Comparison of ENCODE assay signal across 15 cellular contexts in genomic region chr7:79268730-79269129, GRCh38.
DNase-seq lines count a peak whose midpoint lies in the region; ATAC-seq and TF ChIP-seq lines count a peak whose summit lies in the region.
"Had no signal": no experiment of that assay in that cellular context is flagged by ENCODE, and none has a peak within 500 bp of the region (broad histone marks: within the 10 kb centered on the region; RNA-seq: fewer than 3 reads in every experiment).

No MANE protein-coding gene starts in this region.

- H3K27ac Mint-ChIP-seq in GM23338, result no peak overlapping the region
- no peak overlapping the region for H3K27ac Mint-ChIP-seq in T-helper 17 cell
- H3K27ac Mint-ChIP-seq: CD8-positive, alpha-beta memory T cell; T-cell had no signal

- no peak overlapping the region for H3K9ac ChIP-seq in fibroblast of lung (ENCODE audit: insufficient read depth, low read length)

- no peaks in the 10 kb centered on the region for H3F3A ChIP-seq in GM23338 (replicated peaks; ENCODE audit: low read depth)

- no peak for DNase-seq in GM23338 (ENCODE audit: low spot score)
- DNase-seq in HAP-1 (ENCODE audit: low spot score in 2 of 2), result peak; percentile 14 to 37
- DNase-seq in NCI-H748 (lab: John Stamatoyannopoulos, UW; ENCODE audit: unreplicated experiment), result peak; percentile 98
- no peak for DNase-seq in fibroblast of lung (ENCODE audit: low read depth in 2 of 2)
- DNase-seq in T-helper 17 cell, result no peak
- no peak for DNase-seq in COLO668 (lab: John Stamatoyannopoulos, UW; ENCODE audit: unreplicated experiment)
- DNase-seq: CD8-positive, alpha-beta memory T cell; KG1; NCI-H1092; NCI-H2029 treated with DMSO at 0.1 percent for 48 hours; NCI-H510A; T-cell had no signal

- H3K4me2 ChIP-seq in GM23338 (no peak overlapping the region), fibroblast of lung (ENCODE audit: extremely low read depth, insufficient read depth, low read length) (no peak overlapping the region)

- no peaks in the 10 kb centered on the region for H3K4me1 ChIP-seq in GM23338 (ENCODE audit: insufficient read depth)
- H3K4me1 ChIP-seq in HAP-1, result peaks cover 6% of the 10 kb centered on the region
- no peaks in the 10 kb centered on the region for H3K4me1 ChIP-seq in fibroblast of lung (ENCODE audit: control insufficient read depth, extremely low read depth, insufficient read depth, low read length)

- H3K9me3 ChIP-seq in HAP-1, result no peaks in the 10 kb centered on the region
- no peaks in the 10 kb centered on the region for H3K9me3 ChIP-seq in fibroblast of lung (ENCODE audit: control insufficient read depth, insufficient read depth, low read depth, low read length)
- no peaks in the 10 kb centered on the region for H3K9me3 ChIP-seq in T-helper 17 cell (ENCODE audit: control insufficient read depth, low read length, poor library complexity, severe bottlenecking)

- H3K27me3 Mint-ChIP-seq in GM23338 (ENCODE audit: insufficient read depth, low read depth, poor library complexity) (no peaks in the 10 kb centered on the region), T-helper 17 cell (no peaks in the 10 kb centered on the region)

- H3K27ac ChIP-seq in GM23338 (ENCODE audit: low read depth) (no peak overlapping the region), fibroblast of lung (ENCODE audit: insufficient read depth, low read length) (no peak overlapping the region)
- H3K27ac ChIP-seq: SK-N-MC had no signal

- H3K4me1 Mint-ChIP-seq in GM23338 (peaks cover 5% of the 10 kb centered on the region; the same call in 1 of the 3 replicates), T-helper 17 cell (no peaks in the 10 kb centered on the region)
- H3K4me1 Mint-ChIP-seq: CD8-positive, alpha-beta memory T cell; T-cell had no signal

- H3K4me3 Mint-ChIP-seq in GM23338 (no peak overlapping the region), T-helper 17 cell (no peak overlapping the region)
- H3K4me3 Mint-ChIP-seq: T-cell had no signal

- H3K36me3 ChIP-seq in GM23338 (ENCODE audit: insufficient read depth), result no peaks in the 10 kb centered on the region
- H3K36me3 ChIP-seq in HAP-1 (replicated peaks), result no peaks in the 10 kb centered on the region
- H3K36me3 ChIP-seq in fibroblast of lung (ENCODE audit: control insufficient read depth, insufficient read depth, low read length), result no peaks in the 10 kb centered on the region

- H2AFZ ChIP-seq in GM23338, result peak overlapping the region; percentile 2; the same call in 1 of the 2 replicates
- H2AFZ ChIP-seq in fibroblast of lung (ENCODE audit: low read length), result peak overlapping the region; percentile 19

- no peaks in the 10 kb centered on the region for H3K9me2 ChIP-seq in GM23338 (ENCODE audit: insufficient read depth)

- H4K20me1 ChIP-seq in GM23338 (replicated peaks; ENCODE audit: insufficient read depth), result no peaks in the 10 kb centered on the region
- H4K20me1 ChIP-seq in fibroblast of lung (ENCODE audit: control insufficient read depth, extremely low read depth, insufficient read depth, low read length), result no peaks in the 10 kb centered on the region

- H3K27me3 ChIP-seq in GM23338 (ENCODE audit: insufficient read depth) (no peaks in the 10 kb centered on the region), HAP-1 (ENCODE audit: low read depth) (no peaks in the 10 kb centered on the region), fibroblast of lung (ENCODE audit: control insufficient read depth, insufficient read depth, low read length) (no peaks in the 10 kb centered on the region)

- no peaks in the 10 kb centered on the region for H3K9me3 Mint-ChIP-seq in GM23338

- H3K79me2 ChIP-seq in GM23338 (replicated peaks; ENCODE audit: insufficient read depth) (no peaks in the 10 kb centered on the region), fibroblast of lung (ENCODE audit: control insufficient read depth, insufficient read depth, low read length) (no peaks in the 10 kb centered on the region)

- TF ChIP-seq CTCF in GM23338 (conservative IDR thresholded peaks at IDR 0.05; ENCODE audit: low read depth in 2 of 2) (peak in 1 of 2 experiments; percentile 31; a peak in 2 of 4 replicates), fibroblast of lung (conservative IDR thresholded peaks at IDR 0.05 in 1 of 2, IDR thresholded peaks at IDR 0.05 in 1 of 2; ENCODE audit: low read depth in 1 of 2, low read length in 2 of 2) (no peak)

- H3K36me3 Mint-ChIP-seq in GM23338 (ENCODE audit: low read depth) (no peaks in the 10 kb centered on the region), T-helper 17 cell (ENCODE audit: low read depth) (no peaks in the 10 kb centered on the region)
- H3K36me3 Mint-ChIP-seq: CD8-positive, alpha-beta memory T cell; T-cell had no signal

- in situ Hi-C loops in HAP-1 (cut with MboI; ENCODE audit: low sequenced_read_pairs), result no loop called here

- H3K4me3 ChIP-seq in GM23338 (no peak overlapping the region), HAP-1 (no peak overlapping the region), fibroblast of lung (replicated peaks in 1 of 4; ENCODE audit: control extremely low read depth in 1 of 4, insufficient read depth in 1 of 4, low read depth in 3 of 4, low read length in 4 of 4) (no peak overlapping the region)
- H3K4me3 ChIP-seq: SK-N-MC had no signal

- no peak for ATAC-seq in GM23338
- ATAC-seq in HG03432 (IDR thresholded peaks at IDR 0.05; ENCODE audit: unreplicated experiment), result no peak
- ATAC-seq in GM19395 (IDR thresholded peaks at IDR 0.05; ENCODE audit: unreplicated experiment), result no peak
- ATAC-seq in T-helper 17 cell, result no peak
- ATAC-seq: T-cell had no signal

TF ChIP-seq in GM23338, 12 proteins besides CTCF, POLR2A, EP300 and RAD21 (continues in another document):
- TF ChIP-seq CREB1 (CRISPR knock-in tag; IDR thresholded peaks at IDR 0.05; ENCODE audit: low read depth) (no peak), NANOG (IDR thresholded peaks at IDR 0.05; ENCODE audit: borderline replicate concordance) (no peak), EZH2phosphoT487 (IDR thresholded peaks at IDR 0.05; ENCODE audit: unreplicated experiment) (no peak), REST (IDR thresholded peaks at IDR 0.05; ENCODE audit: unreplicated experiment) (no peak)

Comparison
In these comparisons a context has a peak if more than half of its experiments do, and no peak if none do; other contexts are left out.
1. DNase-seq: peak in HAP-1 (2 of 2) and NCI-H748 (single experiment); none in GM23338 (single experiment), fibroblast of lung (0 of 2), T-helper 17 cell (0 of 3) and COLO668 (single experiment).